7 cellular contexts compared by ENCODE assay signal in the genomic region with DNA sequence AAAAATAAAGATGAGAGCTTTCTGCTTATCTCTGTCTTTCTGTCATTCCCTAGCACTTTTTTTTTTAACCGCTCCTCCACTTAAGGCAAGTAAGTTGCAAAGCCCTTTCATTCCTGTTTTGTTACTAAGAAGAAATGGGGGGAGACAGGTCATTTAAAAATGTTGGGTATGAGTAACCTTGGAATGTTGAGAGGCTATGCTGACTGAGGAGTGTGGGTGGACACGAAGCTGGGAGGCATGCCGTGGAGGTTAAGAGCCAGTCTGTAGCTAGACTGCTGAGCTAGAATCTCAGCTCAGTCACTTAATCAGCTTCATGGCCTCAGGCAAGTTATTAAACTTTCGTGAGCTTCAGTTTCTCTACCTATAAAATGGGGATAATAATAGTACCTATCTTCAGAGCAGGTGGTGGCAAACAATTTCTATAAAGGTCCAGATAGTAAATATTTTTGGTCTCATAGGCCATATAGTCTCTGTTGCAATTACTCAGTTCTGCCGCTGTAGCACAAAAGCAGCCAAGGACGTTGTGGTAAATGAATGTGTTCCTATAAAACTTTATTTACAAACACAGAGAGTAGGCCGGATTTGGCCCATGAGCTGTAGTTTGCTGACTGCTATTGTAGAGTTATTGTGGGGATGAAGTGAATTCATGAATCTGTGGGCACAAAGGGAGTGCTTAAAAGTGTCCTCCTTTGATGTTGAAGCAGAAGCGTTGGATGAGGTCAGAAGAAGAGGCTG.
DNase-seq lines count a peak whose midpoint lies in the region; ATAC-seq, FAIRE-seq and TF ChIP-seq lines count a peak whose summit lies in the region.

No MANE protein-coding gene starts in this region.

- no peaks in the 10 kb centered on the region for H3K4me1 Mint-ChIP-seq in endodermal cell
- H3K4me1 Mint-ChIP-seq in stimulated activated naive B cell treated with anti-CD40 and anti-IgM and Interleukin-4, amounts not matched to agents 10 μg/mL and 1 μg/mL and 100 μg/mL, for 72 hours = no peaks in the 10 kb centered on the region

- H3K36me3 Mint-ChIP-seq in endodermal cell (ENCODE audit: low read depth) = no peaks in the 10 kb centered on the region
- no peaks in the 10 kb centered on the region for H3K36me3 Mint-ChIP-seq in stimulated activated naive B cell treated with anti-CD40 and anti-IgM and Interleukin-4, amounts not matched to agents 10 μg/mL and 1 μg/mL and 100 μg/mL, for 72 hours

- no peak overlapping the region for H3K9ac ChIP-seq in endodermal cell (ENCODE audit: extremely low read depth, low read length, poor library complexity, severe bottlenecking)

- peaks cover 7% of the 10 kb centered on the region for H3K9me3 Mint-ChIP-seq in endodermal cell
- H3K9me3 Mint-ChIP-seq in stimulated activated naive B cell treated with anti-CD40 and anti-IgM and Interleukin-4, amounts not matched to agents 10 μg/mL and 1 μg/mL and 100 μg/mL, for 72 hours = peaks cover 3 to 4% of the 10 kb centered on the region in 2 donors

- no peak for ATAC-seq in stimulated activated naive B cell treated with anti-CD40 and anti-IgM and Interleukin-4, amounts not matched to agents 10 μg/mL and 1 μg/mL and 100 μg/mL, for 72 hours (replicated peaks)
- no peak for ATAC-seq in GM19328 (IDR thresholded peaks at IDR 0.05; ENCODE audit: unreplicated experiment)

- TF ChIP-seq CTCF in fibroblast of the aortic adventitia (IDR thresholded peaks at IDR 0.05; ENCODE audit: insufficient read depth, low read length) (no peak), endodermal cell (conservative IDR thresholded peaks at IDR 0.05) (no peak)

- peak; percentile 95 for FAIRE-seq in H54 (lab: Jason Lieb, UNC)

- H3K4me3 Mint-ChIP-seq in endodermal cell = no peak overlapping the region
- H3K4me3 Mint-ChIP-seq in stimulated activated naive B cell treated with anti-CD40 and anti-IgM and Interleukin-4, amounts not matched to agents 10 μg/mL and 1 μg/mL and 100 μg/mL, for 72 hours = no peak overlapping the region

- no peak for TF ChIP-seq POLR2A in H54 (IDR thresholded peaks at IDR 0.05; ENCODE audit: low read depth, low read length)

- H3K36me3 ChIP-seq in endodermal cell (ENCODE audit: control insufficient read depth, insufficient read depth, low read length) = no peaks in the 10 kb centered on the region

- no peaks in the 10 kb centered on the region for H3K4me1 ChIP-seq in endodermal cell (ENCODE audit: control insufficient read depth, insufficient read depth, low read length)

- peaks cover 7% of the 10 kb centered on the region for H3K9me3 ChIP-seq in endodermal cell (ENCODE audit: control insufficient read depth, low read length)

- in situ Hi-C loops in SK-MEL-5 (cut with HindIII; ENCODE audit: low pct_unique_long_range_greater_than_20kb, low sequenced_read_pairs) = no loop called here

- no peak overlapping the region for H3K27ac ChIP-seq in endodermal cell (ENCODE audit: low read depth, low read length)

- no peak overlapping the region for H3K4me3 ChIP-seq in fibroblast of the aortic adventitia (ENCODE audit: low read depth, low read length)
- no peak overlapping the region for H3K4me3 ChIP-seq in endodermal cell (ENCODE audit: low read length)

- H3K27me3 ChIP-seq in endodermal cell (ENCODE audit: control insufficient read depth, insufficient read depth, low read length, poor library complexity, severe bottlenecking) = no peaks in the 10 kb centered on the region

- peaks cover 5% of the 10 kb centered on the region for H3K27me3 Mint-ChIP-seq in endodermal cell (ENCODE audit: insufficient read depth)
- H3K27me3 Mint-ChIP-seq in stimulated activated naive B cell treated with anti-CD40 and anti-IgM and Interleukin-4, amounts not matched to agents 10 μg/mL and 1 μg/mL and 100 μg/mL, for 72 hours = peaks cover 20 to 22% of the 10 kb centered on the region in 2 donors

- WGBS in endodermal cell (ENCODE audit: insufficient coverage in 1 of 2, insufficient read length in 1 of 2), 2 experiments = 70 to 84% methylated on average over 6 to 8 of the region's 8 CpGs

- DNase-seq in H54 (ENCODE audit: insufficient read length, low spot score) (peak; percentile 98), SK-MEL-5 (ENCODE audit: low read depth, low spot score) (peak; percentile 31), fibroblast of the aortic adventitia (ENCODE audit: low read depth) (peak; percentile 93), stromal cell of bone marrow (ENCODE audit: low read depth) (peak; percentile 82), endodermal cell (no peak)
- no peak for DNase-seq in stimulated activated naive B cell treated with anti-CD40 and anti-IgM and Interleukin-4, amounts not matched to agents 10 μg/mL and 1 μg/mL and 100 μg/mL, for 72 hours

- H3K27ac Mint-ChIP-seq in endodermal cell = no peak overlapping the region
- no peak overlapping the region for H3K27ac Mint-ChIP-seq in stimulated activated naive B cell treated with anti-CD40 and anti-IgM and Interleukin-4, amounts not matched to agents 10 μg/mL and 1 μg/mL and 100 μg/mL, for 72 hours

Comparison
In these comparisons a context has a peak if more than half of its experiments do, and no peak if none do; other contexts are left out.
1. DNase-seq: peak in H54 (single experiment), SK-MEL-5 (single experiment), fibroblast of the aortic adventitia (single experiment) and stromal cell of bone marrow (single experiment); none in endodermal cell (single experiment) and stimulated activated naive B cell treated with anti-CD40 and anti-IgM and Interleukin-4, amounts not matched to agents 10 μg/mL and 1 μg/mL and 100 μg/mL, for 72 hours (single experiment).